Comparison of ENCODE assay signal across 16 cellular contexts in the genomic region with DNA sequence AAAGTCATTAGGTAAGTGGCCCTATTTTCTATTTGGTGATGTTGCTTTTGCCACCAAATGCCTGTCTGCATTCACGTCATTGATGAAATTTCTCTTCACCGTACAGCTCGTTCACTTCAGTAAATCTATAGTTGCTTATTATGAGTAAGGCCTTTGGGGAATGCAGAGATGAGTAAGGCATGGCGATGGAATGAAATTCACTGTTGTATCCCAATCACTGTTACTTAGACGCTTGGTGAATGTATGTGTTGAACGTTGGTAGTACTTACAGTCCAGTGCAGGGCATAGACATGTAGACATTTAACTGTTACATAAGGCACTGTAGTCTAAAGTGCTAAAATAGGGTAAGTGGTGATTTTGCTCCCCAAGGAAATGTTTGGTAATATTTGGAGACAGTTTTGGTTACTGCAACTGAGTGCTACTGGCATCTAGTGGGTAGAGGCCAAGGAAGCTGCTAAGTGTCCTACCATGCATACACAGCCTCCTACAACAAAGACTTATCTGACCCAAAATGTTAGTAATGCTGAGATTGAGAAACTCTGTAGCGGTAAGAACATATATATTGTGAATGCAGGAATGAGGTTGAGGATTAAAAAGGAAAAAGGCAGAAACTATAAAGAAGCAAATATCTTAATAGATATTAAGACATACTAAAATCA. TPM values are rescaled to one million over a fixed set of nuclear protein-coding genes. Genes with fewer than 3 reads are reported as not detected.
DNase-seq lines count a peak whose midpoint lies in the region; ATAC-seq and TF ChIP-seq lines count a peak whose summit lies in the region.
"Had no signal": no experiment of that assay in that cellular context is flagged by ENCODE, and none has a peak within 500 bp of the region (broad histone marks: within the 10 kb centered on the region; RNA-seq: fewer than 3 reads in every experiment).

No MANE protein-coding gene starts in this region.

- POLR2A ChIA-PET in T-cell (lab: Charles Lee): no interaction called here

- H3K4me3 Mint-ChIP-seq in stimulated activated naive CD8-positive, alpha-beta T cell treated with anti-CD3 and anti-CD28 coated beads, Interleukin-15, Interleukin-2, amounts not matched to agents 100 ng/mL and 50 ng/mL, for 24 hours: peak overlapping the region; percentile 38
- H3K4me3 Mint-ChIP-seq in stimulated activated naive CD8-positive, alpha-beta T cell treated with anti-CD3 and anti-CD28 coated beads, Interleukin-15, amount 100 ng/mL, for 72 hours: peak overlapping the region in 1 of 2 donors; percentile 42
- peak overlapping the region in 2 of 3 donors; percentile 7 to 36 for H3K4me3 Mint-ChIP-seq in T-cell
- H3K4me3 Mint-ChIP-seq: mesothelial cell of epicardium; stimulated activated naive B cell treated with anti-CD40 and anti-IgM and Interleukin-4, amounts not matched to agents 10 μg/mL and 1 μg/mL and 100 μg/mL, for 72 hours had no signal

- no peaks in the 10 kb centered on the region for H3K9me3 ChIP-seq in fibroblast of lung (ENCODE audit: control insufficient read depth, insufficient read depth, low read depth, low read length)
- H3K9me3 ChIP-seq in BE2C: no peaks in the 10 kb centered on the region
- H3K9me3 ChIP-seq in tibial nerve: no peaks in the 10 kb centered on the region

- CTCF ChIA-PET in T-cell (lab: Charles Lee): no interaction called here

- H3K4me1 Mint-ChIP-seq in stimulated activated naive CD8-positive, alpha-beta T cell treated with anti-CD3 and anti-CD28 coated beads, Interleukin-15, Interleukin-2, amounts not matched to agents 100 ng/mL and 50 ng/mL, for 24 hours (ENCODE audit: low read depth): peaks cover 51% of the 10 kb centered on the region
- H3K4me1 Mint-ChIP-seq in stimulated activated naive CD8-positive, alpha-beta T cell treated with anti-CD3 and anti-CD28 coated beads, Interleukin-15, amount 100 ng/mL, for 72 hours: peaks cover 58% of the 10 kb centered on the region
- peaks cover 44 to 48% (median 45%) of the 10 kb centered on the region in 3 donors for H3K4me1 Mint-ChIP-seq in T-cell

- H3K79me2 ChIP-seq in fibroblast of lung (ENCODE audit: control insufficient read depth, insufficient read depth, low read length): peaks cover 78% of the 10 kb centered on the region

- H3K4me1 ChIP-seq in fibroblast of lung (ENCODE audit: control insufficient read depth, extremely low read depth, insufficient read depth, low read length): peaks cover 2% of the 10 kb centered on the region
- no peaks in the 10 kb centered on the region; the same call in 1 of the 2 replicates for H3K4me1 ChIP-seq in BE2C
- peaks cover 0 to 59% (median 12%) of the 10 kb centered on the region in 4 donors for H3K4me1 ChIP-seq in tibial nerve

- H3K9ac ChIP-seq in fibroblast of lung (ENCODE audit: insufficient read depth, low read length): no peak overlapping the region

- TF ChIP-seq CTCF in fibroblast of lung (conservative IDR thresholded peaks at IDR 0.05 in 1 of 2, IDR thresholded peaks at IDR 0.05 in 1 of 2; ENCODE audit: low read depth in 1 of 2, low read length in 2 of 2): no peak
- no peak for TF ChIP-seq CTCF in BE2C (IDR thresholded peaks at IDR 0.05; ENCODE audit: low read depth, low read length)
- TF ChIP-seq CTCF in tibial nerve (IDR thresholded peaks at IDR 0.05): no peak

- H3K36me3 Mint-ChIP-seq in stimulated activated naive CD8-positive, alpha-beta T cell treated with anti-CD3 and anti-CD28 coated beads, Interleukin-15, Interleukin-2, amounts not matched to agents 100 ng/mL and 50 ng/mL, for 24 hours (ENCODE audit: low read depth): peaks cover 50% of the 10 kb centered on the region
- H3K36me3 Mint-ChIP-seq in T-cell: no peaks in the 10 kb centered on the region
- H3K36me3 Mint-ChIP-seq: mesothelial cell of epicardium had no signal

- WGBS in tibial nerve, 2 donors: 82 to 88% methylated on average over 7 of the region's 7 CpGs

- DNase-seq in stimulated activated naive CD8-positive, alpha-beta T cell treated with anti-CD3 and anti-CD28 coated beads, Interleukin-15, amount 100 ng/mL, for 72 hours: no peak
- DNase-seq in T-cell (no peak), fibroblast of lung (ENCODE audit: low read depth in 2 of 2) (peak; percentile 14 to 35), BE2C (no peak), nucleus accumbens (lab: John Stamatoyannopoulos, UW) (no peak), tibial nerve (ENCODE audit: low spot score in 2 of 2) (no peak), H4 (ENCODE audit: low spot score) (no peak)
- DNase-seq: amygdala; HCEC 1CT; islet precursor cell; NCI-H1092; NCI-H2171 treated with DMSO at 0.1 percent for 48 hours; stimulated activated naive B cell treated with anti-CD40 and anti-IgM and Interleukin-4, amounts not matched to agents 10 μg/mL and 1 μg/mL and 100 μg/mL, for 72 hours had no signal

- no peaks in the 10 kb centered on the region for H3K27me3 Mint-ChIP-seq in stimulated activated naive CD8-positive, alpha-beta T cell treated with anti-CD3 and anti-CD28 coated beads, Interleukin-15, Interleukin-2, amounts not matched to agents 100 ng/mL and 50 ng/mL, for 24 hours
- no peaks in the 10 kb centered on the region for H3K27me3 Mint-ChIP-seq in stimulated activated naive CD8-positive, alpha-beta T cell treated with anti-CD3 and anti-CD28 coated beads, Interleukin-15, amount 100 ng/mL, for 72 hours
- H3K27me3 Mint-ChIP-seq in T-cell: no peaks in the 10 kb centered on the region
- H3K27me3 Mint-ChIP-seq: stimulated activated naive B cell treated with anti-CD40 and anti-IgM and Interleukin-4, amounts not matched to agents 10 μg/mL and 1 μg/mL and 100 μg/mL, for 72 hours had no signal

- no peak for TF ChIP-seq POLR2A in tibial nerve (IDR thresholded peaks at IDR 0.05)

- no peak overlapping the region for H3K27ac ChIP-seq in fibroblast of lung (ENCODE audit: insufficient read depth, low read length)
- H3K27ac ChIP-seq in tibial nerve: no peak overlapping the region

- no peak overlapping the region for H2AFZ ChIP-seq in fibroblast of lung (ENCODE audit: low read length)

- H3K36me3 ChIP-seq in fibroblast of lung (ENCODE audit: control insufficient read depth, insufficient read depth, low read length): no peaks in the 10 kb centered on the region
- H3K36me3 ChIP-seq in BE2C: no peaks in the 10 kb centered on the region
- no peaks in the 10 kb centered on the region for H3K36me3 ChIP-seq in tibial nerve

- peaks cover 2% of the 10 kb centered on the region for H4K20me1 ChIP-seq in fibroblast of lung (ENCODE audit: control insufficient read depth, extremely low read depth, insufficient read depth, low read length)

- no peak overlapping the region for H3K4me2 ChIP-seq in fibroblast of lung (ENCODE audit: extremely low read depth, insufficient read depth, low read length)

- H3K27me3 ChIP-seq in fibroblast of lung (ENCODE audit: control insufficient read depth, insufficient read depth, low read length): no peaks in the 10 kb centered on the region
- H3K27me3 ChIP-seq in BE2C: no peaks in the 10 kb centered on the region
- no peaks in the 10 kb centered on the region for H3K27me3 ChIP-seq in tibial nerve

- no peak for TF ChIP-seq EP300 in tibial nerve (IDR thresholded peaks at IDR 0.05)

- no peaks in the 10 kb centered on the region for H3K9me3 Mint-ChIP-seq in stimulated activated naive CD8-positive, alpha-beta T cell treated with anti-CD3 and anti-CD28 coated beads, Interleukin-15, Interleukin-2, amounts not matched to agents 100 ng/mL and 50 ng/mL, for 24 hours
- H3K9me3 Mint-ChIP-seq in stimulated activated naive CD8-positive, alpha-beta T cell treated with anti-CD3 and anti-CD28 coated beads, Interleukin-15, amount 100 ng/mL, for 72 hours: no peaks in the 10 kb centered on the region
- no peaks in the 10 kb centered on the region for H3K9me3 Mint-ChIP-seq in T-cell
- H3K9me3 Mint-ChIP-seq: mesothelial cell of epicardium had no signal

- no peak for ATAC-seq in stimulated activated naive CD8-positive, alpha-beta T cell treated with anti-CD3 and anti-CD28 coated beads, Interleukin-15, amount 100 ng/mL, for 72 hours
- ATAC-seq in T-cell (replicated peaks in 1 of 4): no peak
- ATAC-seq: HepG2; stimulated activated naive B cell treated with anti-CD40 and anti-IgM and Interleukin-4, amounts not matched to agents 10 μg/mL and 1 μg/mL and 100 μg/mL, for 72 hours had no signal

- H3K4me3 ChIP-seq in fibroblast of lung (replicated peaks in 1 of 4; ENCODE audit: control extremely low read depth in 1 of 4, insufficient read depth in 1 of 4, low read depth in 3 of 4, low read length in 4 of 4): no peak overlapping the region
- H3K4me3 ChIP-seq in BE2C (ENCODE audit: low read depth, low read length): no peak overlapping the region
- H3K4me3 ChIP-seq in tibial nerve: no peak overlapping the region

- peak overlapping the region; percentile 38 for H3K27ac Mint-ChIP-seq in stimulated activated naive CD8-positive, alpha-beta T cell treated with anti-CD3 and anti-CD28 coated beads, Interleukin-15, Interleukin-2, amounts not matched to agents 100 ng/mL and 50 ng/mL, for 24 hours
- H3K27ac Mint-ChIP-seq in stimulated activated naive CD8-positive, alpha-beta T cell treated with anti-CD3 and anti-CD28 coated beads, Interleukin-15, amount 100 ng/mL, for 72 hours: peak overlapping the region in 1 of 2 donors; percentile 19
- peak overlapping the region; percentile 13 to 74 for H3K27ac Mint-ChIP-seq in T-cell
- H3K27ac Mint-ChIP-seq: mesothelial cell of epicardium; stimulated activated naive B cell treated with anti-CD40 and anti-IgM and Interleukin-4, amounts not matched to agents 10 μg/mL and 1 μg/mL and 100 μg/mL, for 72 hours had no signal

RNA-seq across cellular contexts. Expression of gene AKAP11, which starts 5.8 kb away (rescaled TPM):
- total RNA-seq in T-cell: 10 to 100 TPM; 29.1 to 31.6 (median 30.0) TPM
- total RNA-seq in fibroblast of lung: 25.9 and 34.0 TPM in 2 replicates
- 26.3 and 27.8 TPM in 2 replicates for polyA plus RNA-seq in fibroblast of lung
- polyA plus RNA-seq in fibroblast of lung (2012): 13.1 and 14.0 TPM in 2 replicates
- polyA minus RNA-seq in fibroblast of lung (ENCODE audit: low replicate concordance): 8.4 and 9.3 TPM in 2 replicates
- 22.4 TPM for polyA plus RNA-seq in BE2C (2012; ENCODE audit: insufficient read depth, insufficient read length, low read depth)
- total RNA-seq in tibial nerve: 10 to 100 TPM; 38.4 to 53.8 (median 46.0) TPM
- 7.4 and 11.2 TPM in 2 replicates for total RNA-seq in H4 (2014; rRNA removed; shearing (Covaris generic))

Comparison
In these comparisons a context has a peak if more than half of its experiments do, and no peak if none do; other contexts are left out.
1. DNase-seq: peak in fibroblast of lung (2 of 2); none in stimulated activated naive CD8-positive, alpha-beta T cell treated with anti-CD3 and anti-CD28 coated beads, Interleukin-15, amount 100 ng/mL, for 72 hours (0 of 2), T-cell (0 of 34), BE2C (single experiment), nucleus accumbens (0 of 56), tibial nerve (0 of 2) and H4 (single experiment).